In the genomic region with DNA sequence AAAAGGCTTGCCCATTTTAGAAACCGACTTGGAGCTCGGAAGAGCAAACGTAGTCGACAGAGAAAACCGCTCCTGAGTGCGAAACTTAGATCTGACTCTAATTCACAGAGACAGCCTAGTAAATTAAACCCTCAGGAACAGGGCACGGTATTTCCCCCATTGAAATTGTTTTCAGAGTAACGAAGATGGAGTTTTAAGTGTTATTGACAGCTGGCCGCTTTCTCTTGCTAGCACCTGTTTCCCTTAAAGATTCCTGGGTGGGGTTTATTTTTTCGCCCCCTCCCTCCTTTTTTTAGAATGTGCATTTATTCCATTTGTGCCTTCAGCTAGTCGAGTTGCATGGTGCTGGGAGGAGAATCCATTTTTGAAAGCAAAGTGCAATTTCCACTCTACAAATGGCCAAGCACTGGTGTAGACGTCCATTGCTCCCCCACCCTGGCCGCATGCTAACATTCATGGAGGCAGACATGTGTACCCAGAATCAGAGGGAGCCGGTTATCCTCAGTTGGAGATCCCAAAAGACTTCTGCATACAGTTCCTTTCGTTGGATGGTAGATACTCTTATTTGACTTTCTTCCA, we compare ENCODE assay signal across 9 cellular contexts.
DNase-seq lines count a peak whose midpoint lies in the region; ATAC-seq and TF ChIP-seq lines count a peak whose summit lies in the region.
"Had no signal": no experiment of that assay in that cellular context is flagged by ENCODE, and none has a peak within 500 bp of the region (broad histone marks: within the 10 kb centered on the region; RNA-seq: fewer than 3 reads in every experiment).

No MANE protein-coding gene starts in this region.

- no peak overlapping the region for H3K9ac ChIP-seq in smooth muscle cell (ENCODE audit: low read depth)

- no peak overlapping the region for H3K27ac Mint-ChIP-seq in CD8-positive, alpha-beta memory T cell

- H3K27me3 ChIP-seq in RWPE2 (ENCODE audit: insufficient read depth, poor library complexity, severe bottlenecking) (peaks cover 89% of the 10 kb centered on the region), iPS DF 6.9 (ENCODE audit: control insufficient read depth, insufficient read depth, low read length) (peaks cover 40% of the 10 kb centered on the region), smooth muscle cell (ENCODE audit: low read depth) (peaks cover 5% of the 10 kb centered on the region)
- H3K27me3 ChIP-seq in CD8-positive, alpha-beta memory T cell (ENCODE audit: insufficient read depth, low read length, poor library complexity, severe bottlenecking) = no peaks in the 10 kb centered on the region

- peak overlapping the region; percentile 92 for H3K4me2 ChIP-seq in smooth muscle cell

- peak overlapping the region; percentile 88 for H2AFZ ChIP-seq in smooth muscle cell (ENCODE audit: low read depth)

- H3K4me1 Mint-ChIP-seq in CD8-positive, alpha-beta memory T cell = peaks cover 0 to 12% (median 0%) of the 10 kb centered on the region in 3 donors

- ATAC-seq in RWPE2 (ENCODE audit: low read depth) (no peak), GM18861 (IDR thresholded peaks at IDR 0.05; ENCODE audit: unreplicated experiment) (no peak)

- DNase-seq in NCI-H2107 treated with DMSO at 0.1 percent for 48 hours (lab: John Stamatoyannopoulos, UW; ENCODE audit: unreplicated experiment) (peak; percentile 13), NCI-H2107 (lab: John Stamatoyannopoulos, UW) (no peak), RWPE2 (ENCODE audit: low spot score) (no peak), iPS DF 6.9 (ENCODE audit: low read depth, low spot score) (no peak), smooth muscle cell (lab: John Stamatoyannopoulos, UW; ENCODE audit: unreplicated experiment) (no peak)
- no peak for DNase-seq in CD8-positive, alpha-beta memory T cell
- DNase-seq in activated CD4-positive, alpha-beta T cell treated with anti-CD3 and anti-CD28 coated beads, Interleukin-2, amount 50 U/mL, for 1 hour = no peak
- DNase-seq: cortex of kidney had no signal

- no CpG with 5 or more reads among the region's 15 CpGs for WGBS in iPS DF 6.9 (ENCODE audit: insufficient coverage, insufficient read length)
- WGBS in smooth muscle cell (ENCODE audit: low lambda C conversion rate) = 20% methylated on average over 15 of the region's 15 CpGs

- no peaks in the 10 kb centered on the region for H3K36me3 ChIP-seq in RWPE2 (ENCODE audit: low read depth)
- no peaks in the 10 kb centered on the region for H3K36me3 ChIP-seq in iPS DF 6.9 (ENCODE audit: control insufficient read depth, insufficient read depth, low read length)
- H3K36me3 ChIP-seq in smooth muscle cell (ENCODE audit: low read depth) = no peaks in the 10 kb centered on the region
- no peaks in the 10 kb centered on the region for H3K36me3 ChIP-seq in CD8-positive, alpha-beta memory T cell (ENCODE audit: insufficient read depth, low read length)

- peaks cover 19 to 28% of the 10 kb centered on the region in 2 donors for H3K27me3 Mint-ChIP-seq in CD8-positive, alpha-beta memory T cell

- CTCF ChIA-PET in CD8-positive, alpha-beta memory T cell (lab: Charles Lee) = no interaction called here

- H3K4me3 Mint-ChIP-seq in CD8-positive, alpha-beta memory T cell = peak overlapping the region in 1 of 7 donors; percentile 43

- peaks cover 3% of the 10 kb centered on the region for H3K79me2 ChIP-seq in smooth muscle cell (ENCODE audit: low read depth)

- no peaks in the 10 kb centered on the region for H3K36me3 Mint-ChIP-seq in CD8-positive, alpha-beta memory T cell

- H3K9me3 ChIP-seq in RWPE2 (ENCODE audit: severe bottlenecking) (no peaks in the 10 kb centered on the region), iPS DF 6.9 (ENCODE audit: control insufficient read depth, insufficient read depth, low read length) (no peaks in the 10 kb centered on the region), smooth muscle cell (replicated peaks; ENCODE audit: low read depth) (no peaks in the 10 kb centered on the region)
- H3K9me3 ChIP-seq in CD8-positive, alpha-beta memory T cell (ENCODE audit: low read length) = no peaks in the 10 kb centered on the region

- peak overlapping the region; percentile 22 for H3K4me3 ChIP-seq in RWPE2 (ENCODE audit: severe bottlenecking)
- H3K4me3 ChIP-seq in iPS DF 6.9 (ENCODE audit: low read length) = peak overlapping the region; percentile 64; the same call in 1 of the 2 replicates
- H3K4me3 ChIP-seq in smooth muscle cell = peak overlapping the region; percentile 65
- H3K4me3 ChIP-seq in CD8-positive, alpha-beta memory T cell (ENCODE audit: low read length) = no peak overlapping the region

- H3F3A ChIP-seq in smooth muscle cell (ENCODE audit: low read depth) = no peaks in the 10 kb centered on the region

- H3K27ac ChIP-seq in RWPE2 (ENCODE audit: poor library complexity, severe bottlenecking) (no peak overlapping the region), iPS DF 6.9 (ENCODE audit: low read length) (no peak overlapping the region), smooth muscle cell (ENCODE audit: low read depth) (no peak overlapping the region)
- no peak overlapping the region for H3K27ac ChIP-seq in CD8-positive, alpha-beta memory T cell (ENCODE audit: low read depth, low read length)

- POLR2A ChIA-PET in CD8-positive, alpha-beta memory T cell (lab: Charles Lee) = no interaction called here

- H3K9me3 Mint-ChIP-seq in CD8-positive, alpha-beta memory T cell = peaks cover 6 to 14% (median 8%) of the 10 kb centered on the region in 5 donors

- TF ChIP-seq CTCF in RWPE2 (IDR thresholded peaks at IDR 0.05; ENCODE audit: poor library complexity, severe bottlenecking) = no peak
- no peak for TF ChIP-seq CTCF in smooth muscle cell (IDR thresholded peaks at IDR 0.05; ENCODE audit: borderline replicate concordance, insufficient read depth, poor library complexity, severe bottlenecking)

- H3K4me1 ChIP-seq in RWPE2 (ENCODE audit: insufficient read depth, poor library complexity, severe bottlenecking) (no peaks in the 10 kb centered on the region), iPS DF 6.9 (ENCODE audit: control insufficient read depth, insufficient read depth, low read length) (no peaks in the 10 kb centered on the region; the same call in 1 of the 2 replicates), smooth muscle cell (ENCODE audit: low read depth) (peaks cover 6% of the 10 kb centered on the region)
- no peaks in the 10 kb centered on the region for H3K4me1 ChIP-seq in CD8-positive, alpha-beta memory T cell (ENCODE audit: insufficient read depth, low read length)

- no peaks in the 10 kb centered on the region for H4K20me1 ChIP-seq in smooth muscle cell (ENCODE audit: low read depth)
